Comparison of ENCODE assay signal across 14 cellular contexts in the genomic region with DNA sequence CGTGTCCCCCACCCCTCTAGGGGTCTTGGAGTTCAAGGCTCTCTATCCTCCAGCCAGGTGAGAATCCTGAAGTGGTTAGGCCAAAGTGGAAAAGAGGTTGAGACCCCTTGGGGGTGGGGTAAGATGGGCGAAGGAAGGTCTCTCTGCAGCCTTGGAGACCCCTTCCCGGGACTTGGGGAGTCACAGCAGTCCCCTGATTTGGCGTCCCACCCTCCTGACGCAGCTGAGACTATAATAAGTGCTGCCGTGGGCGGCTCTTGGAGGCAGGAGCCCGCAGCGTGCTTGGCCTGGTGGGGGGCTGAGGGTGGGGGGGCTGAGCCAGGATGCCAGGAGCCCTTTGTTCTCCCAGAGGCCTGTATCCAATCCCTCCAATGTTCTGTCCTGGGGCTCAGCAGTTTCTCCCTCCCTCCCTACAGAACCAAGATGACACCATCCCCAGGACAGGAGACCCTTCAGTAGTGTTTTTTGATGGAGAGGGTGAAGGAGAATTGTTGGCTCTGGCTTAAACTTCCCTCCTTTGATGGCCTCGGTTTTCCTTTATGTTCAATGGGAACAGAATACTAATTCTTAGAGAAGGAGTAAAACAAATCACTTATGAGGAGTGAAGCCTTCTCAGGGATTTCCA. TPM values are rescaled to one million over a fixed set of nuclear protein-coding genes. Genes with fewer than 3 reads are reported as not detected.
A peak's percentile ranks its signal among the peaks of the same experiment; 100 is the strongest.
DNase-seq lines count a peak whose midpoint lies in the region; ATAC-seq and TF ChIP-seq lines count a peak whose summit lies in the region.
"Had no signal": no experiment of that assay in that cellular context is flagged by ENCODE, and none has a peak within 500 bp of the region (broad histone marks: within the 10 kb centered on the region; RNA-seq: fewer than 3 reads in every experiment).

No MANE protein-coding gene starts in this region.

- H3K9me3 Mint-ChIP-seq in CD4-positive, alpha-beta memory T cell = peaks cover 0 to 3% (median 0%) of the 10 kb centered on the region in 8 donors
- H3K9me3 Mint-ChIP-seq in activated naive CD8-positive, alpha-beta T cell treated with anti-CD3 and anti-CD28 coated beads, Interleukin-2, amount 50 U/mL, for 24 hours = no peaks in the 10 kb centered on the region
- H3K9me3 Mint-ChIP-seq in neural crest cell = no peaks in the 10 kb centered on the region
- H3K9me3 Mint-ChIP-seq in chondrocyte (ENCODE audit: low read depth) = no peaks in the 10 kb centered on the region
- H3K9me3 Mint-ChIP-seq: activated naive CD4-positive, alpha-beta T cell treated with anti-CD3 and anti-CD28 coated beads, Interleukin-2, amount 50 U/mL, for 72 hours; CD14-positive monocyte had no signal

- no peaks in the 10 kb centered on the region for H3K27me3 ChIP-seq in CD4-positive, alpha-beta memory T cell (ENCODE audit: insufficient read depth, low read length)

- no peaks in the 10 kb centered on the region for H3K27me3 Mint-ChIP-seq in CD4-positive, alpha-beta memory T cell
- no peaks in the 10 kb centered on the region for H3K27me3 Mint-ChIP-seq in activated naive CD8-positive, alpha-beta T cell treated with anti-CD3 and anti-CD28 coated beads, Interleukin-2, amount 50 U/mL, for 24 hours
- H3K27me3 Mint-ChIP-seq in neural crest cell (ENCODE audit: low read depth) = peaks cover 87% of the 10 kb centered on the region
- H3K27me3 Mint-ChIP-seq in chondrocyte (ENCODE audit: low read depth) = peaks cover 35% of the 10 kb centered on the region

- POLR2A ChIA-PET in CD4-positive, alpha-beta memory T cell (lab: Charles Lee; ENCODE audit: partially characterized antibody) = interaction anchor here (1.8 to 3.4 kb wide), 7 partner anchors 11 to 46 kb away, joined by 5 to 32 read pairs (median 16); a partner anchor contains a TSS

- H3K36me3 Mint-ChIP-seq in CD4-positive, alpha-beta memory T cell = peaks cover 14 to 40% of the 10 kb centered on the region in 2 donors
- H3K36me3 Mint-ChIP-seq in activated naive CD8-positive, alpha-beta T cell treated with anti-CD3 and anti-CD28 coated beads, Interleukin-2, amount 50 U/mL, for 24 hours (ENCODE audit: low read depth) = peaks cover 5% of the 10 kb centered on the region
- H3K36me3 Mint-ChIP-seq in neural crest cell (ENCODE audit: low read depth) (peaks cover 2% of the 10 kb centered on the region), chondrocyte (ENCODE audit: low read depth) (no peaks in the 10 kb centered on the region)

- peaks cover 29 to 64% (median 48%) of the 10 kb centered on the region in 4 donors for H3K4me1 Mint-ChIP-seq in CD4-positive, alpha-beta memory T cell
- H3K4me1 Mint-ChIP-seq in activated naive CD8-positive, alpha-beta T cell treated with anti-CD3 and anti-CD28 coated beads, Interleukin-2, amount 50 U/mL, for 24 hours = peaks cover 50% of the 10 kb centered on the region
- peaks cover 29% of the 10 kb centered on the region for H3K4me1 Mint-ChIP-seq in neural crest cell
- H3K4me1 Mint-ChIP-seq in chondrocyte (ENCODE audit: low read depth) = peaks cover 30% of the 10 kb centered on the region

- no peak for TF ChIP-seq CTCF in neural crest cell (conservative IDR thresholded peaks at IDR 0.05)
- TF ChIP-seq CTCF in chondrocyte (IDR thresholded peaks at IDR 0.05) = no peak

- H3K9me3 ChIP-seq in CD4-positive, alpha-beta memory T cell (ENCODE audit: control insufficient read depth in 1 of 2, low read length in 2 of 2) = no peaks in the 10 kb centered on the region
- H3K9me3 ChIP-seq in KOPT-K1 (ENCODE audit: insufficient read depth, low read length, poor library complexity, severe bottlenecking) = no peaks in the 10 kb centered on the region
- H3K9me3 ChIP-seq: thoracic aorta had no signal

- CTCF ChIA-PET in CD4-positive, alpha-beta memory T cell (lab: Charles Lee; ENCODE audit: partially characterized antibody) = interaction anchor here (1.0 to 6.3 kb wide), 6 partner anchors 14 to 281 kb away, joined by 3 to 51 read pairs (median 8); a partner anchor contains a TSS

- intact Hi-C loops in CD4-positive, alpha-beta memory T cell (cut with micrococcal nuclease) = loop anchor here (2.0 to 5.0 kb wide), 4 partner anchors 15 to 278 kb away; a partner anchor contains a TSS

- DNase-seq in CD4-positive, alpha-beta memory T cell = no peak
- DNase-seq in activated naive CD8-positive, alpha-beta T cell treated with anti-CD3 and anti-CD28 coated beads, Interleukin-2, amount 50 U/mL, for 24 hours = no peak
- DNase-seq in neural crest cell (ENCODE audit: low read depth, low spot score) = no peak
- no peak for DNase-seq in chondrocyte (ENCODE audit: low spot score)
- DNase-seq: activated CD4-positive, alpha-beta T cell treated with anti-CD3 and anti-CD28 coated beads, Interleukin-2, amount 50 U/mL, for 48 hours; kidney glomerular epithelial cell; NCI-H187 treated with DMSO at 0.1 percent for 48 hours; NCI-H526 treated with DMSO at 0.1 percent for 48 hours had no signal

- peak overlapping the region; percentile 17 to 98 (median 82) for H3K4me3 Mint-ChIP-seq in CD4-positive, alpha-beta memory T cell
- H3K4me3 Mint-ChIP-seq in activated naive CD8-positive, alpha-beta T cell treated with anti-CD3 and anti-CD28 coated beads, Interleukin-2, amount 50 U/mL, for 24 hours = peak overlapping the region; percentile 96
- H3K4me3 Mint-ChIP-seq in neural crest cell = peak overlapping the region; percentile 86
- no peak overlapping the region for H3K4me3 Mint-ChIP-seq in chondrocyte (ENCODE audit: unreplicated experiment)

- no peak for ATAC-seq in activated naive CD8-positive, alpha-beta T cell treated with anti-CD3 and anti-CD28 coated beads, Interleukin-2, amount 50 U/mL, for 24 hours
- ATAC-seq in HG03442 (IDR thresholded peaks at IDR 0.05; ENCODE audit: unreplicated experiment) (no peak), HG03521 (IDR thresholded peaks at IDR 0.05; ENCODE audit: unreplicated experiment) (no peak)
- ATAC-seq: activated naive CD4-positive, alpha-beta T cell treated with anti-CD3 and anti-CD28 coated beads, Interleukin-2, amount 50 U/mL, for 72 hours had no signal

- peaks cover 60% of the 10 kb centered on the region for H3K4me1 ChIP-seq in CD4-positive, alpha-beta memory T cell (ENCODE audit: insufficient read depth, low read length)

- peak overlapping the region; percentile 7 to 96 for H3K4me3 ChIP-seq in CD4-positive, alpha-beta memory T cell (ENCODE audit: low read length in 2 of 2)
- H3K4me3 ChIP-seq: thoracic aorta had no signal

- peaks cover 15% of the 10 kb centered on the region for H3K36me3 ChIP-seq in CD4-positive, alpha-beta memory T cell (ENCODE audit: insufficient read depth, low read length)
- H3K36me3 ChIP-seq in KOPT-K1 (ENCODE audit: insufficient read depth, low read length) = peaks cover 38% of the 10 kb centered on the region
- H3K36me3 ChIP-seq: thoracic aorta had no signal

- peak overlapping the region; percentile 88 to 99 (median 93) for H3K27ac Mint-ChIP-seq in CD4-positive, alpha-beta memory T cell
- peak overlapping the region; percentile 15 for H3K27ac Mint-ChIP-seq in activated naive CD8-positive, alpha-beta T cell treated with anti-CD3 and anti-CD28 coated beads, Interleukin-2, amount 50 U/mL, for 24 hours
- H3K27ac Mint-ChIP-seq in neural crest cell (ENCODE audit: unreplicated experiment) (no peak overlapping the region), chondrocyte (ENCODE audit: unreplicated experiment) (no peak overlapping the region)

- peak overlapping the region; percentile 92 for H3K27ac ChIP-seq in CD4-positive, alpha-beta memory T cell (ENCODE audit: low read depth, low read length)
- peak overlapping the region; percentile 80 for H3K27ac ChIP-seq in KOPT-K1 (ENCODE audit: low read depth, low read length, poor library complexity, severe bottlenecking)
- H3K27ac ChIP-seq: thoracic aorta had no signal

RNA-seq across cellular contexts. Expression of a gene that starts 1.5 kb away (rescaled TPM):
- 10 to 100 TPM; 63.2 to 66.7 TPM for total RNA-seq in CD4-positive, alpha-beta memory T cell
- 1 to 10 TPM; 3.2 to 8.6 TPM for polyA plus RNA-seq in CD4-positive, alpha-beta memory T cell
- total RNA-seq in neural crest cell = 3.9 and 4.1 TPM in 2 replicates
- 1.9 to 3.1 TPM (median 1.9 TPM) in 3 replicates for total RNA-seq in chondrocyte

RNA-seq across cellular contexts. Expression of a gene that starts 4.8 kb away (rescaled TPM):
- 10 to 100 TPM; 27.5 to 30.6 TPM for total RNA-seq in CD4-positive, alpha-beta memory T cell
- 10 to 100 TPM; 37.5 to 76.2 TPM for polyA plus RNA-seq in CD4-positive, alpha-beta memory T cell
- total RNA-seq in neural crest cell (23.5 and 26.9 TPM in 2 replicates), chondrocyte (21.2 to 29.3 TPM (median 21.5 TPM) in 3 replicates)

RNA-seq across cellular contexts. Expression of a gene that starts 12.1 kb away (rescaled TPM):
- 10 to 100 TPM; 44.4 to 48.3 TPM for total RNA-seq in CD4-positive, alpha-beta memory T cell
- 10 to 100 TPM; 85.0 to 99.7 TPM for polyA plus RNA-seq in CD4-positive, alpha-beta memory T cell
- 332 and 333 TPM in 2 replicates for total RNA-seq in neural crest cell
- total RNA-seq in chondrocyte = 136 to 140 TPM (median 139 TPM) in 3 replicates

RNA-seq across cellular contexts. Expression of a gene that starts 14.9 kb away (rescaled TPM):
- 10 to 100 TPM; 58.0 to 62.8 TPM for total RNA-seq in CD4-positive, alpha-beta memory T cell
- 1 to 10 TPM; 3.7 to 8.9 TPM for polyA plus RNA-seq in CD4-positive, alpha-beta memory T cell
- total RNA-seq in neural crest cell (16.7 and 18.8 TPM in 2 replicates), chondrocyte (17.3 to 22.1 TPM (median 21.8 TPM) in 3 replicates)

RNA-seq across cellular contexts. Expression of a gene that starts 26.9 kb away (rescaled TPM):
- total RNA-seq in CD4-positive, alpha-beta memory T cell = 1 to 10 TPM in 1 of 2 experiments, under 1 TPM in 1; 0.64 to 1.4 TPM
- under 1 TPM; 0.55 to 0.93 TPM for polyA plus RNA-seq in CD4-positive, alpha-beta memory T cell
- total RNA-seq in neural crest cell (3.2 and 4.2 TPM in 2 replicates), chondrocyte (2.1 to 3.2 TPM (median 2.3 TPM) in 3 replicates)
- polyA plus RNA-seq: CD14-positive monocyte had no signal

Comparison
In these comparisons a context has a peak if more than half of its experiments do, and no peak if none do; other contexts are left out.
1. H3K27ac Mint-ChIP-seq: peak in CD4-positive, alpha-beta memory T cell (7 of 7) and activated naive CD8-positive, alpha-beta T cell treated with anti-CD3 and anti-CD28 coated beads, Interleukin-2, amount 50 U/mL, for 24 hours (single experiment); none in neural crest cell (single experiment) and chondrocyte (single experiment).
2. RNA of a gene that starts 1.5 kb away (total RNA-seq): 63.2 to 66.7 TPM in CD4-positive, alpha-beta memory T cell; 3.9 to 4.1 TPM in neural crest cell and 1.9 to 3.1 TPM in chondrocyte; every median in the first group is over 10 times any median in the second.